In the genomic region with DNA sequence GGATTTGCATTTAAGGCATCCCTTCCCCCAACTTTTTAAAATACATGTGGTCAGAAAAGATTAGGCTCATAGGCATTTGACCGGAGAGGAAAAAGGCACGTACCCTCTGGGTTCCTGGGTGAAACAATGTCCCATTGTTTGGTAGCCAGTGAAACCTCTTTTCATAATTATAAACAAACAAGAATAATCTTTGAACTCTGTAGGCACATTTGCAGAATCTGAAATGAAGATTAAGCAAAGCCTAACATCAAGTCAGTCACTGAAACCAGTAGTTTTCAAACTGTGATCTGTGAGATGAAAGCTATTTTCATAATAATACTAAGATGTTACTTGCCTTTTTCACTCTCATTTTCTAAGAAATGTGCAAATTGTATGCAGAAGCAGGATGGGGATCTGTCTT, we compare ENCODE assay signal across 18 cellular contexts.
DNase-seq lines count a peak whose midpoint lies in the region; ATAC-seq and TF ChIP-seq lines count a peak whose summit lies in the region.
"Had no signal": no experiment of that assay in that cellular context is flagged by ENCODE, and none has a peak within 500 bp of the region (broad histone marks: within the 10 kb centered on the region; RNA-seq: fewer than 3 reads in every experiment).

No MANE protein-coding gene starts in this region.

- no peaks in the 10 kb centered on the region for H3K9me3 ChIP-seq in body of pancreas
- H3K9me3 ChIP-seq in neural cell (ENCODE audit: low read length), result no peaks in the 10 kb centered on the region
- H3K9me3 ChIP-seq: esophagus squamous epithelium, spleen, tibial artery had no signal

- peak overlapping the region in 2 of 4 donors; percentile 41 to 42 for H3K27ac ChIP-seq in body of pancreas
- H3K27ac ChIP-seq in neural cell (ENCODE audit: low read length), result no peak overlapping the region
- H3K27ac ChIP-seq: esophagus squamous epithelium, PC-9, spleen, tibial artery had no signal

- intact Hi-C loops in body of pancreas (cut with DNase I), result no loop called here

- no peaks in the 10 kb centered on the region for H3K79me2 ChIP-seq in neural cell (replicated peaks; ENCODE audit: insufficient read depth, low read length)

- WGBS in body of pancreas, 2 donors, result 19 to 44% methylated on average over 2 of the region's 2 CpGs

- no peaks in the 10 kb centered on the region for H3F3A ChIP-seq in neural cell (ENCODE audit: insufficient read depth, low read length, poor library complexity, severe bottlenecking)

- CTCF ChIA-PET in activated CD8-positive, alpha-beta memory T cell treated with anti-CD3 and anti-CD28 coated beads, Interleukin-2, amount 10 ng/mL, durations not matched to agents 7 days and 5 days (lab: Charles Lee), result no interaction called here

- H3K4me3 Mint-ChIP-seq in activated CD8-positive, alpha-beta memory T cell treated with anti-CD3 and anti-CD28 coated beads, Interleukin-2, amount 10 ng/mL, durations not matched to agents 7 days and 5 days, result no peak overlapping the region
- H3K4me3 Mint-ChIP-seq: nephron progenitor cell had no signal

- ATAC-seq in HG03064 (IDR thresholded peaks at IDR 0.05; ENCODE audit: low read depth, unreplicated experiment) (peak; percentile 76), body of pancreas (peak; percentile 62), GM19467 (IDR thresholded peaks at IDR 0.05; ENCODE audit: unreplicated experiment) (no peak)
- ATAC-seq in activated CD8-positive, alpha-beta memory T cell treated with anti-CD3 and anti-CD28 coated beads, Interleukin-2, amount 10 ng/mL, durations not matched to agents 7 days and 5 days, result no peak
- ATAC-seq: left ventricle myocardium superior had no signal

- H3K27me3 Mint-ChIP-seq in activated CD8-positive, alpha-beta memory T cell treated with anti-CD3 and anti-CD28 coated beads, Interleukin-2, amount 10 ng/mL, durations not matched to agents 7 days and 5 days, result no peaks in the 10 kb centered on the region

- no peak overlapping the region for H3K27ac Mint-ChIP-seq in activated CD8-positive, alpha-beta memory T cell treated with anti-CD3 and anti-CD28 coated beads, Interleukin-2, amount 10 ng/mL, durations not matched to agents 7 days and 5 days

- peaks cover 2% of the 10 kb centered on the region for H3K4me1 Mint-ChIP-seq in activated CD8-positive, alpha-beta memory T cell treated with anti-CD3 and anti-CD28 coated beads, Interleukin-2, amount 10 ng/mL, durations not matched to agents 7 days and 5 days

- no peak for TF ChIP-seq POLR2A in body of pancreas (IDR thresholded peaks at IDR 0.05)

- no peak overlapping the region for H2AFZ ChIP-seq in neural cell (ENCODE audit: low read depth, low read length)
- H2AFZ ChIP-seq: PC-9 had no signal

- H3K27me3 ChIP-seq in body of pancreas (no peaks in the 10 kb centered on the region), neural cell (ENCODE audit: insufficient read depth, low read depth, low read length) (no peaks in the 10 kb centered on the region)
- H3K27me3 ChIP-seq: esophagus squamous epithelium, spleen, tibial artery had no signal

- no peak overlapping the region for H3K4me3 ChIP-seq in body of pancreas
- peak overlapping the region; percentile 28 for H3K4me3 ChIP-seq in neural cell (ENCODE audit: low read length)
- H3K4me3 ChIP-seq: esophagus squamous epithelium, PC-9, spleen, tibial artery had no signal

- DNase-seq in COLO829 (ENCODE audit: low spot score) (peak; percentile 78), body of pancreas (no peak), AG08396 (ENCODE audit: low spot score) (no peak), cerebellar nuclear complex (lab: John Stamatoyannopoulos, UW) (no peak)
- no peak for DNase-seq in activated CD8-positive, alpha-beta memory T cell treated with anti-CD3 and anti-CD28 coated beads, Interleukin-2, amount 10 ng/mL, durations not matched to agents 7 days and 5 days
- DNase-seq: activated CD4-positive, CD25-positive, alpha-beta regulatory T cell treated with anti-CD3 and anti-CD28 coated beads, Interleukin-2, amount 50 U/mL, for 72 hours; activated T-cell treated with anti-CD3 and anti-CD28 coated beads, Interleukin-2, amount 50 U/mL, for 48 hours; cortex of kidney; DMS153; esophagus squamous epithelium; left ventricle myocardium superior; nephron progenitor cell; PC-9; spleen; tibial artery had no signal

- TF ChIP-seq RAD21 in neural cell (conservative IDR thresholded peaks at IDR 0.05), result no peak

- H3K4me1 ChIP-seq in body of pancreas, result peaks cover 16% of the 10 kb centered on the region
- H3K4me1 ChIP-seq: tibial artery had no signal

- no peaks in the 10 kb centered on the region for H3K9me2 ChIP-seq in neural cell (ENCODE audit: insufficient read depth, low read length)

- no peak for TF ChIP-seq CTCF in body of pancreas (IDR thresholded peaks at IDR 0.05)
- no peak for TF ChIP-seq CTCF in neural cell (IDR thresholded peaks at IDR 0.05; ENCODE audit: poor library complexity, severe bottlenecking)

- H3K36me3 Mint-ChIP-seq in activated CD8-positive, alpha-beta memory T cell treated with anti-CD3 and anti-CD28 coated beads, Interleukin-2, amount 10 ng/mL, durations not matched to agents 7 days and 5 days, result no peaks in the 10 kb centered on the region

- H3K36me3 ChIP-seq in body of pancreas (replicated peaks in 1 of 2; ENCODE audit: insufficient read depth in 1 of 2, low read depth in 2 of 2) (no peaks in the 10 kb centered on the region), neural cell (ENCODE audit: insufficient read depth, low read length) (no peaks in the 10 kb centered on the region)
- H3K36me3 ChIP-seq: esophagus squamous epithelium, spleen, tibial artery had no signal

- no peak for TF ChIP-seq EP300 in neural cell (conservative IDR thresholded peaks at IDR 0.05; ENCODE audit: poor library complexity, severe bottlenecking)

- peak overlapping the region; percentile 13 for H3K4me2 ChIP-seq in neural cell (ENCODE audit: low read length)
- H3K4me2 ChIP-seq: PC-9 had no signal

- no peaks in the 10 kb centered on the region for H3K9me3 Mint-ChIP-seq in activated CD8-positive, alpha-beta memory T cell treated with anti-CD3 and anti-CD28 coated beads, Interleukin-2, amount 10 ng/mL, durations not matched to agents 7 days and 5 days (ENCODE audit: low read depth)

- no peaks in the 10 kb centered on the region for H4K20me1 ChIP-seq in neural cell (ENCODE audit: insufficient read depth)

- no peak overlapping the region for H3K9ac ChIP-seq in neural cell (ENCODE audit: low read length)

TF ChIP-seq in neural cell, 6 proteins besides CTCF, POLR2A, EP300 and RAD21:
- no peak for TF ChIP-seq EZH2 (IDR thresholded peaks at IDR 0.05; ENCODE audit: borderline replicate concordance, insufficient read depth, low read length, poor library complexity, severe bottlenecking)
- no peak for TF ChIP-seq POLR2AphosphoS5 (IDR thresholded peaks at IDR 0.05)
- no peak for TF ChIP-seq SMC3 (conservative IDR thresholded peaks at IDR 0.05; ENCODE audit: poor library complexity)
- TF ChIP-seq, protein P1, sequence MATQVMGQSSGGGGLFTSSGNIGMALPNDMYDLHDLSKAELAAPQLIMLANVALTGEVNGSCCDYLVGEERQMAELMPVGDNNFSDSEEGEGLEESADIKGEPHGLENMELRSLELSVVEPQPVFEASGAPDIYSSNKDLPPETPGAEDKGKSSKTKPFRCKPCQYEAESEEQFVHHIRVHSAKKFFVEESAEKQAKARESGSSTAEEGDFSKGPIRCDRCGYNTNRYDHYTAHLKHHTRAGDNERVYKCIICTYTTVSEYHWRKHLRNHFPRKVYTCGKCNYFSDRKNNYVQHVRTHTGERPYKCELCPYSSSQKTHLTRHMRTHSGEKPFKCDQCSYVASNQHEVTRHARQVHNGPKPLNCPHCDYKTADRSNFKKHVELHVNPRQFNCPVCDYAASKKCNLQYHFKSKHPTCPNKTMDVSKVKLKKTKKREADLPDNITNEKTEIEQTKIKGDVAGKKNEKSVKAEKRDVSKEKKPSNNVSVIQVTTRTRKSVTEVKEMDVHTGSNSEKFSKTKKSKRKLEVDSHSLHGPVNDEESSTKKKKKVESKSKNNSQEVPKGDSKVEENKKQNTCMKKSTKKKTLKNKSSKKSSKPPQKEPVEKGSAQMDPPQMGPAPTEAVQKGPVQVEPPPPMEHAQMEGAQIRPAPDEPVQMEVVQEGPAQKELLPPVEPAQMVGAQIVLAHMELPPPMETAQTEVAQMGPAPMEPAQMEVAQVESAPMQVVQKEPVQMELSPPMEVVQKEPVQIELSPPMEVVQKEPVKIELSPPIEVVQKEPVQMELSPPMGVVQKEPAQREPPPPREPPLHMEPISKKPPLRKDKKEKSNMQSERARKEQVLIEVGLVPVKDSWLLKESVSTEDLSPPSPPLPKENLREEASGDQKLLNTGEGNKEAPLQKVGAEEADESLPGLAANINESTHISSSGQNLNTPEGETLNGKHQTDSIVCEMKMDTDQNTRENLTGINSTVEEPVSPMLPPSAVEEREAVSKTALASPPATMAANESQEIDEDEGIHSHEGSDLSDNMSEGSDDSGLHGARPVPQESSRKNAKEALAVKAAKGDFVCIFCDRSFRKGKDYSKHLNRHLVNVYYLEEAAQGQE (IDR thresholded peaks at IDR 0.05; ENCODE audit: borderline replicate concordance), result no peak
- no peak for TF ChIP-seq MXI1 (conservative IDR thresholded peaks at IDR 0.05; ENCODE audit: poor library complexity, severe bottlenecking)
- TF ChIP-seq TAF1 (IDR thresholded peaks at IDR 0.05; ENCODE audit: low read depth), result no peak

Comparison
In these comparisons a context has a peak if more than half of its experiments do, and no peak if none do; other contexts are left out.
1. ATAC-seq: peak in HG03064 (single experiment) and body of pancreas (single experiment); none in GM19467 (single experiment) and activated CD8-positive, alpha-beta memory T cell treated with anti-CD3 and anti-CD28 coated beads, Interleukin-2, amount 10 ng/mL, durations not matched to agents 7 days and 5 days (single experiment).